ENCODE assay signal across 19 cellular contexts in genomic region chr1:97332716-97333115, GRCh38.
A peak's percentile ranks its signal among the peaks of the same experiment; 100 is the strongest.
DNase-seq lines count a peak whose midpoint lies in the region; TF ChIP-seq lines count a peak whose summit lies in the region.
"Had no signal": no experiment of that assay in that cellular context is flagged by ENCODE, and none has a peak within 500 bp of the region (broad histone marks: within the 10 kb centered on the region; RNA-seq: fewer than 3 reads in every experiment).

No MANE protein-coding gene starts in this region.

- no peak overlapping the region for H3K4me3 Mint-ChIP-seq in osteocyte (ENCODE audit: unreplicated experiment)
- H3K4me3 Mint-ChIP-seq: activated naive CD4-positive, alpha-beta T cell treated with anti-CD3 and anti-CD28 coated beads for 36 hours; effector memory CD8-positive, alpha-beta T cell had no signal

- DNase-seq in AG10803 (ENCODE audit: low read depth): peak; percentile 73
- DNase-seq in RPMI7951 (ENCODE audit: low read depth): peak; percentile 25
- peak; percentile 29 for DNase-seq in epithelial cell of esophagus (ENCODE audit: low read depth)
- no peak for DNase-seq in osteocyte (ENCODE audit: extremely low spot score, unreplicated experiment)
- DNase-seq in stimulated activated CD8-positive, alpha-beta memory T cell treated with anti-CD3 and anti-CD28 coated beads, Interleukin-4, amount 100 ng/mL, for 48 hours: no peak
- no peak for DNase-seq in effector CD8-positive, alpha-beta T cell (lab: John Stamatoyannopoulos, UW)
- DNase-seq in stimulated activated CD4-positive, alpha-beta T cell treated with anti-CD3 and anti-CD28 coated beads, Interleukin-15, amount 100 ng/mL, for 24 hours: no peak
- DNase-seq in germinal center (ENCODE audit: low spot score): no peak
- DNase-seq: activated naive CD4-positive, alpha-beta T cell treated with anti-CD3 and anti-CD28 coated beads for 36 hours; caudate nucleus; DMS 273 treated with DMSO at 0.1 percent for 48 hours; effector memory CD8-positive, alpha-beta T cell; heart right ventricle; KBM-7; kidney glomerular epithelial cell; NCI-H1105; ovary; T-helper 1 cell had no signal

- peak overlapping the region; percentile 54 for H3K27ac Mint-ChIP-seq in osteocyte (ENCODE audit: unreplicated experiment)
- H3K27ac Mint-ChIP-seq: activated naive CD4-positive, alpha-beta T cell treated with anti-CD3 and anti-CD28 coated beads for 36 hours; effector memory CD8-positive, alpha-beta T cell had no signal

- no peaks in the 10 kb centered on the region for H3K9me3 Mint-ChIP-seq in osteocyte (ENCODE audit: unreplicated experiment)
- H3K9me3 Mint-ChIP-seq: activated naive CD4-positive, alpha-beta T cell treated with anti-CD3 and anti-CD28 coated beads for 36 hours; effector memory CD8-positive, alpha-beta T cell had no signal

- no peak overlapping the region for H3K4me3 ChIP-seq in AG10803 (ENCODE audit: low read length)
- H3K4me3 ChIP-seq in epithelial cell of esophagus (ENCODE audit: low read length): no peak overlapping the region
- H3K4me3 ChIP-seq: heart right ventricle, ovary, vagina had no signal

- no peaks in the 10 kb centered on the region for H3K27me3 Mint-ChIP-seq in osteocyte (ENCODE audit: unreplicated experiment)
- H3K27me3 Mint-ChIP-seq: effector memory CD8-positive, alpha-beta T cell had no signal

- H3K36me3 Mint-ChIP-seq in osteocyte (ENCODE audit: unreplicated experiment): no peaks in the 10 kb centered on the region

- peaks cover 19% of the 10 kb centered on the region for H3K4me1 Mint-ChIP-seq in osteocyte (ENCODE audit: unreplicated experiment)

- TF ChIP-seq CTCF in AG10803 (conservative IDR thresholded peaks at IDR 0.05; ENCODE audit: low read length) (no peak), epithelial cell of esophagus (IDR thresholded peaks at IDR 0.05; ENCODE audit: insufficient read depth, low read depth, low read length, missing control alignments) (no peak), osteocyte (IDR thresholded peaks at IDR 0.05) (no peak)

Comparison
In these comparisons a context has a peak if more than half of its experiments do, and no peak if none do; other contexts are left out.
1. DNase-seq: peak in AG10803 (single experiment), RPMI7951 (single experiment) and epithelial cell of esophagus (single experiment); none in osteocyte (single experiment), stimulated activated CD8-positive, alpha-beta memory T cell treated with anti-CD3 and anti-CD28 coated beads, Interleukin-4, amount 100 ng/mL, for 48 hours (single experiment), effector CD8-positive, alpha-beta T cell (single experiment), stimulated activated CD4-positive, alpha-beta T cell treated with anti-CD3 and anti-CD28 coated beads, Interleukin-15, amount 100 ng/mL, for 24 hours (single experiment) and germinal center (single experiment).